ENCODE assay signal across 1 cellular context in the genomic region with DNA sequence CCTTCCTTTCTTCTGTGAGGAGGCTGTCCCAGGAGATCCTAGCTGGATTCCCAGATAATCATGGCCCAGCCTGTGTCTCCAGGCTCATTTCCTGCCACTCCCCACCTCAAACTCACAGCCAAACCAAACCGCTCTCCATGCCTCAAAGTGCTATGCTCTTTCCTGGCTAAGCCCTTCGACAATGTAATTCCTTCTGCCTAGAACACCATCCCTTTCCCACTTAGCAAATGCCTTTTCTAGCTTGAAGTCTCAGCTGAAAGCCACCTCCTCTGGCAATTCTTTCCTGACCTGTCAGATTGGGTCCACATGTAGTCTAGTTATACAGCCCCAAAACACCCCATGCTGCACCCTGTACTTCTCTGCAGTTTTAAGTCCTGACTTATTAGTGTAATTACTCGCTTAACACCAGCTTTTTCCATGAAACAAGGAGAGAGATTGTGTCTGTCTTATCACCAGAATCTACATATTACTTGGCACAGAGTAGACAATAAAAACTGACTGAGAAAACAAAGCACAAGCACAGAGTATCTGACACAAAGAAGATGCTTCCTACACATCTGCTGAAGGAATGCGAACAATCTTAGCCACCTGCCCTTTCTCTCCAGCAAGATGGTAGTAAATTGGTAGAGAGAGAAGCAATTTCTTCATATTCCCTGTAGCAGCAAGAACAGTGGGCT.
TF ChIP-seq lines count a peak whose summit lies in the region.

No MANE protein-coding gene starts in this region.

TF ChIP-seq in IMR-90, 13 proteins besides CTCF, POLR2A, EP300 and RAD21:
- TF ChIP-seq SMC3 (IDR thresholded peaks at IDR 0.05; ENCODE audit: low read depth, low read length) (no peak), BHLHE40 (IDR thresholded peaks at IDR 0.05; ENCODE audit: low read depth, low read length) (no peak), FOS (IDR thresholded peaks at IDR 0.05; ENCODE audit: low read depth, low read length) (no peak), MAFK (IDR thresholded peaks at IDR 0.05; ENCODE audit: low read depth, low read length) (no peak), MAZ (IDR thresholded peaks at IDR 0.05; ENCODE audit: borderline replicate concordance, low read depth, low read length) (no peak), MXI1 (IDR thresholded peaks at IDR 0.05; ENCODE audit: borderline replicate concordance, low read depth, low read length) (no peak), NFE2L2 (IDR thresholded peaks at IDR 0.05; ENCODE audit: low read depth, low read length) (no peak), CEBPB (IDR thresholded peaks at IDR 0.05; ENCODE audit: low read depth, low read length) (no peak), RCOR1 (IDR thresholded peaks at IDR 0.05; ENCODE audit: insufficient replicate concordance, low read length) (no peak), CHD1 (IDR thresholded peaks at IDR 0.05; ENCODE audit: low read depth, low read length) (no peak), RFX5 (IDR thresholded peaks at IDR 0.05; ENCODE audit: low read depth, low read length) (no peak)
- TF ChIP-seq, protein P1, sequence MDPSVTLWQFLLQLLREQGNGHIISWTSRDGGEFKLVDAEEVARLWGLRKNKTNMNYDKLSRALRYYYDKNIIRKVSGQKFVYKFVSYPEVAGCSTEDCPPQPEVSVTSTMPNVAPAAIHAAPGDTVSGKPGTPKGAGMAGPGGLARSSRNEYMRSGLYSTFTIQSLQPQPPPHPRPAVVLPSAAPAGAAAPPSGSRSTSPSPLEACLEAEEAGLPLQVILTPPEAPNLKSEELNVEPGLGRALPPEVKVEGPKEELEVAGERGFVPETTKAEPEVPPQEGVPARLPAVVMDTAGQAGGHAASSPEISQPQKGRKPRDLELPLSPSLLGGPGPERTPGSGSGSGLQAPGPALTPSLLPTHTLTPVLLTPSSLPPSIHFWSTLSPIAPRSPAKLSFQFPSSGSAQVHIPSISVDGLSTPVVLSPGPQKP (IDR thresholded peaks at IDR 0.05; ENCODE audit: borderline replicate concordance, low read depth, low read length) = no peak
- TF ChIP-seq, protein P2, sequence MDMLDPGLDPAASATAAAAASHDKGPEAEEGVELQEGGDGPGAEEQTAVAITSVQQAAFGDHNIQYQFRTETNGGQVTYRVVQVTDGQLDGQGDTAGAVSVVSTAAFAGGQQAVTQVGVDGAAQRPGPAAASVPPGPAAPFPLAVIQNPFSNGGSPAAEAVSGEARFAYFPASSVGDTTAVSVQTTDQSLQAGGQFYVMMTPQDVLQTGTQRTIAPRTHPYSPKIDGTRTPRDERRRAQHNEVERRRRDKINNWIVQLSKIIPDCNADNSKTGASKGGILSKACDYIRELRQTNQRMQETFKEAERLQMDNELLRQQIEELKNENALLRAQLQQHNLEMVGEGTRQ (IDR thresholded peaks at IDR 0.05; ENCODE audit: low read depth, low read length) = no peak
